ENCODE assay signal across 2 cellular contexts in genomic region chr1:22508329-22508728, GRCh38.
TF ChIP-seq lines count a peak whose summit lies in the region.

No MANE protein-coding gene starts in this region.

TF ChIP-seq in HEK293, 187 proteins besides CTCF, POLR2A, EP300 and RAD21 (continues in another document):
- TF ChIP-seq PRDM6 (tag by site-specific recombination; IDR thresholded peaks at IDR 0.05) (peak; percentile 72), ZNF518A (tag by site-specific recombination; conservative IDR thresholded peaks at IDR 0.05; ENCODE audit: low read depth) (no peak), ZBTB6 (tag by site-specific recombination; IDR thresholded peaks at IDR 0.05) (peak; percentile 82; the same call in 1 of the 2 replicates), ZNF843 (tag by site-specific recombination; IDR thresholded peaks at IDR 0.05) (no peak), PRDM4 (tag by site-specific recombination; IDR thresholded peaks at IDR 0.05) (peak; percentile 21; the same call in 1 of the 2 replicates), ZBTB48 (tag by site-specific recombination; IDR thresholded peaks at IDR 0.05) (no peak), KLF10 (tag by site-specific recombination; IDR thresholded peaks at IDR 0.05) (no peak), PRDM1 (tag by site-specific recombination; IDR thresholded peaks at IDR 0.05) (0 out of 2 replicates have a peak, but pooled peaks have one; percentile 25), ZNF335 (tag by site-specific recombination; conservative IDR thresholded peaks at IDR 0.05) (no peak), ZNF544 (tag by site-specific recombination; IDR thresholded peaks at IDR 0.05) (no peak), ZBTB7A (tag by site-specific recombination; IDR thresholded peaks at IDR 0.05; ENCODE audit: low read depth) (no peak), ZNF621 (tag by site-specific recombination; IDR thresholded peaks at IDR 0.05) (no peak), OSR2 (tag by site-specific recombination; IDR thresholded peaks at IDR 0.05) (peak; percentile 50; the same call in 1 of the 2 replicates), ZNF791 (tag by site-specific recombination; IDR thresholded peaks at IDR 0.05) (no peak), SCRT2 (tag by site-specific recombination; IDR thresholded peaks at IDR 0.05) (no peak), SP2 (tag by site-specific recombination; IDR thresholded peaks at IDR 0.05) (no peak)

TF ChIP-seq in neural cell, 6 proteins besides CTCF, POLR2A, EP300 and RAD21 (continued from another document):
- TF ChIP-seq REST (IDR thresholded peaks at IDR 0.05; ENCODE audit: borderline replicate concordance): no peak
- no peak for TF ChIP-seq EZH2 (IDR thresholded peaks at IDR 0.05; ENCODE audit: borderline replicate concordance, insufficient read depth, low read length, poor library complexity, severe bottlenecking)
- no peak for TF ChIP-seq POLR2AphosphoS5 (IDR thresholded peaks at IDR 0.05)
- TF ChIP-seq TAF1 (IDR thresholded peaks at IDR 0.05; ENCODE audit: low read depth): no peak
- no peak for TF ChIP-seq SMC3 (conservative IDR thresholded peaks at IDR 0.05; ENCODE audit: poor library complexity)
